ENCODE assay signal across 11 cellular contexts in the genomic region with DNA sequence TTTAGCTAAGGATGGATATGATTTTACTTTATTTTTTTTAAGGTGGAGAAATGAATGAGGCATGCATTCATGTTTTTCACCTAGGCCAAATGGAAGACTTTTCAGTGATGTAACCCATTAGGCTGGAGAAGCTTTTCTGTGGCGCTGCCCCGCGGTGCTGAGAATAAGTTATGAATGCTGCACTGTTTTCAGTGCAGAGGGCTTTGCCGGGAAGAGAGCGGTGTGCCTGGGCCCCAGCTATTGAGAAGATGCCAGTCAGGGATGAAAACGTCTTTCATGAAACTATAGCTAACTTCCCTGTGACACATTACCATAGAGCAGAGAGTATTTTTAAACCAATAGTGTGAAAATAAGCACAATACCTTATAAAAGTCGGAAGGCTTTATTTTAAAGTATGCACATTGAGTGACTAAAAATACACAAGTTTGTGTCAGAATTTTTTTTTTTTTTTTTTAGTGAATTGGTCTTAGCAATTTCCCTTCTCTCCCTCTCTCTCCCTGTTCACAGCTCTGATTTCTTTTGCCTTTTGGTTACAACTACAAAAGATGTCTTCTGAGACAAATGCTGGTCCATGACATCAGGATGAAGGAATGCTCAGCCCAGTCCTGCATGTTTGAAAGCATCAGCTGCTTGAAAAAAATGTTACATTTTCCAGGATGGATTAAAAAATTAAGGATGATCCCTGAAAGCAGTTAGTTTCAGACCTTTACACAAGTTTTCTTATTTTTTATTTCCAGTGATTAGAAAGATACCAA. TPM values are rescaled to one million over a fixed set of nuclear protein-coding genes. Genes with fewer than 3 reads are reported as not detected.
DNase-seq lines count a peak whose midpoint lies in the region; ATAC-seq and FAIRE-seq lines count a peak whose summit lies in the region.
"Had no signal": no experiment of that assay in that cellular context is flagged by ENCODE, and none has a peak within 500 bp of the region (broad histone marks: within the 10 kb centered on the region; RNA-seq: fewer than 3 reads in every experiment).

No MANE protein-coding gene starts in this region.

- ATAC-seq in HG03520 (IDR thresholded peaks at IDR 0.05; ENCODE audit: unreplicated experiment) = no peak
- ATAC-seq in HG02938 (IDR thresholded peaks at IDR 0.05; ENCODE audit: unreplicated experiment) = no peak

- DNase-seq in HTR-8/SVneo (ENCODE audit: insufficient read length, low spot score) (peak; percentile 14), cerebellar cortex (ENCODE audit: low spot score) (peak; percentile 14), inferior parietal cortex (ENCODE audit: extremely low spot score) (peak; percentile 81), NCI-H187 treated with DMSO at 0.1 percent for 48 hours (lab: John Stamatoyannopoulos, UW) (no peak), NCI-H1105 (lab: John Stamatoyannopoulos, UW) (no peak)
- DNase-seq: MV-4-11 had no signal

- peaks cover 18% of the 10 kb centered on the region for H3K4me1 ChIP-seq in skeletal muscle satellite cell (ENCODE audit: control insufficient read depth, insufficient read depth, low read length)
- H3K4me1 ChIP-seq: parathyroid adenoma had no signal

- H3K4me3 ChIP-seq in skeletal muscle satellite cell (ENCODE audit: low read length) = no peak overlapping the region

- H3K9me3 ChIP-seq in skeletal muscle satellite cell (replicated peaks; ENCODE audit: low read length) = no peaks in the 10 kb centered on the region

- no peak for FAIRE-seq in HTR-8/SVneo (lab: Jason Lieb, UNC)

- no peaks in the 10 kb centered on the region for H3K36me3 ChIP-seq in skeletal muscle satellite cell (ENCODE audit: insufficient read depth, low read length)

- peak overlapping the region; percentile 28 for H3K4me2 ChIP-seq in skeletal muscle satellite cell (ENCODE audit: low read length)

- H3K9ac ChIP-seq in skeletal muscle satellite cell (ENCODE audit: low read depth, low read length) = peak overlapping the region; percentile 11
- H3K9ac ChIP-seq: parathyroid adenoma had no signal

- H3K27me3 ChIP-seq in skeletal muscle satellite cell (ENCODE audit: control insufficient read depth, insufficient read depth, low read length) = no peaks in the 10 kb centered on the region

RNA-seq across cellular contexts. Expression of gene NPAS3, which starts 48.3 kb away (rescaled TPM):
- total RNA-seq in skeletal muscle satellite cell (2012; rRNA removed) = 1.0 and 1.5 TPM in 2 replicates
- total RNA-seq: activated T-helper 1 cell treated with anti-CD3 and anti-CD28 coated beads, Interleukin-12 subunit alpha, Interleukin-12 subunit beta, Interleukin-2, Interleukin-4 antibody, amounts not matched to agents 30 ng/mL and 10 ng/mL and 1 ng/mL, durations not matched to agents 14 hours and 24 hours and 36 hours had no signal

Comparison
In these comparisons a context has a peak if more than half of its experiments do, and no peak if none do; other contexts are left out.
1. DNase-seq: peak in HTR-8/SVneo (single experiment), cerebellar cortex (single experiment) and inferior parietal cortex (single experiment); none in NCI-H187 treated with DMSO at 0.1 percent for 48 hours (single experiment) and NCI-H1105 (single experiment).